28 cellular contexts compared by ENCODE assay signal in genomic region chr4:126907389-126907788, GRCh38.
"Had no signal": no experiment of that assay in that cellular context is flagged by ENCODE, and none has a peak within 500 bp of the region (broad histone marks: within the 10 kb centered on the region; RNA-seq: fewer than 3 reads in every experiment).

No MANE protein-coding gene starts in this region.

- H3K4me2 ChIP-seq: hepatocyte had no signal

- H3K4me3 ChIP-seq: colonic mucosa, coronary artery, dorsolateral prefrontal cortex, esophagus muscularis mucosa, esophagus squamous epithelium, gastrocnemius medialis, gastroesophageal sphincter, heart left ventricle, hepatocyte had no signal

- H3K4me1 ChIP-seq: colonic mucosa, esophagus muscularis mucosa, esophagus squamous epithelium, foreskin keratinocyte, gastrocnemius medialis, gastroesophageal sphincter, heart left ventricle had no signal

- H3K27ac ChIP-seq: colonic mucosa, coronary artery, dorsolateral prefrontal cortex, epithelial cell of prostate, esophagus muscularis mucosa, esophagus squamous epithelium, foreskin keratinocyte, gastrocnemius medialis, gastroesophageal sphincter, heart left ventricle, hepatocyte had no signal

- H2AFZ ChIP-seq: hepatocyte had no signal

- H3K36me3 ChIP-seq: colonic mucosa, esophagus muscularis mucosa, esophagus squamous epithelium, gastrocnemius medialis, gastroesophageal sphincter, heart left ventricle had no signal

- H3K9me3 ChIP-seq: colonic mucosa, esophagus muscularis mucosa, esophagus squamous epithelium, gastrocnemius medialis, gastroesophageal sphincter, heart left ventricle had no signal

- ATAC-seq: effector memory CD8-positive, alpha-beta T cell; esophagus mucosa; foreskin keratinocyte; gastrocnemius medialis; gastroesophageal sphincter; heart left ventricle had no signal

- H3K79me2 ChIP-seq: hepatocyte had no signal

- H3K27me3 ChIP-seq: colonic mucosa, dorsolateral prefrontal cortex, esophagus muscularis mucosa, esophagus squamous epithelium, foreskin keratinocyte, gastrocnemius medialis, gastroesophageal sphincter, heart left ventricle, hepatocyte had no signal

- FAIRE-seq: colon, endometrium, endothelial cell of umbilical vein, frontal cortex had no signal

- DNase-seq: colonic mucosa; cortex of kidney; dermis blood vessel endothelial cell; dorsolateral prefrontal cortex; effector CD4-positive, alpha-beta T cell; effector CD8-positive, alpha-beta T cell; effector memory CD4-positive, alpha-beta T cell; effector memory CD8-positive, alpha-beta T cell; endodermal cell; erythroblast; esophagus squamous epithelium; foreskin fibroblast; foreskin keratinocyte; foreskin melanocyte; gastrocnemius medialis; glutamatergic neuron; head of caudate nucleus; heart left ventricle had no signal
